1 cellular context compared by ENCODE assay signal in the genomic region with DNA sequence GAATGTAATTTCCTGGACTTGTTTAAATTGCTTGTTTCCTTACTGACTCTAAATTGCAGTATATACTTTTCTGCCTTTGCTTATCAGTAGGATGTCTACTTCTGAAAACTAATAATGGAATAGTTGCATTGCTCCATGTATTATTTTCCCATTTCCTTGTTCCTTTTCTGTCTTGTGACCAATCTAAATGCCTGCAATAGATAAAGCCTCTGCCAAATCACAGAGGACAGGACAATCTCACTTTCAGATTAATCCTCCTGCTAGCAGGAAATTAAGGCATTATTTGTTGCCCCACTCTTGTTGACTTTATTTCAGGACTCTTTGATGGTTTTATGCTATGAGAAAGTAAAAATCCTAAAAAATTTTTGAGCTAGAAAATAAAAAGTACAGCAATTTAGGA.
TF ChIP-seq lines count a peak whose summit lies in the region.

No MANE protein-coding gene starts in this region.

TF ChIP-seq in endothelial cell of umbilical vein, 7 proteins besides CTCF, POLR2A, EP300 and RAD21:
- TF ChIP-seq, protein P1, sequence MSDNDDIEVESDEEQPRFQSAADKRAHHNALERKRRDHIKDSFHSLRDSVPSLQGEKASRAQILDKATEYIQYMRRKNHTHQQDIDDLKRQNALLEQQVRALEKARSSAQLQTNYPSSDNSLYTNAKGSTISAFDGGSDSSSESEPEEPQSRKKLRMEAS (IDR thresholded peaks at IDR 0.05; ENCODE audit: insufficient read depth, insufficient read length): no peak
- TF ChIP-seq POLR2AphosphoS5 (IDR thresholded peaks at IDR 0.05; ENCODE audit: insufficient read depth, low read depth, low read length) (no peak), FOS (IDR thresholded peaks at IDR 0.05; ENCODE audit: borderline replicate concordance, insufficient read depth, low read length) (no peak), MYC (IDR thresholded peaks at IDR 0.05; ENCODE audit: low read depth, low read length) (no peak), JUN (IDR thresholded peaks at IDR 0.05; ENCODE audit: borderline replicate concordance, insufficient read depth, insufficient read length, low read depth) (no peak), GATA2 (IDR thresholded peaks at IDR 0.05; ENCODE audit: insufficient read depth, insufficient read length, low read depth, low read length) (no peak)
